In genomic region chr10:6426317-6426716, GRCh38 we compare ENCODE assay signal across 24 cellular contexts.
"Had no signal": no experiment of that assay in that cellular context is flagged by ENCODE, and none has a peak within 500 bp of the region (broad histone marks: within the 10 kb centered on the region; RNA-seq: fewer than 3 reads in every experiment).

No MANE protein-coding gene starts in this region.

- ATAC-seq: activated CD8-positive, alpha-beta memory T cell treated with anti-CD3 and anti-CD28 coated beads, Interleukin-2, amount 10 ng/mL, durations not matched to agents 7 days and 5 days; left colon; pancreas; SK-N-SH treated with all-trans-retinoic acid at 6 μM for 48 hours; stimulated activated naive B cell treated with anti-CD40 and anti-IgM and Interleukin-4, amounts not matched to agents 10 μg/mL and 1 μg/mL and 100 μg/mL, for 72 hours; T-helper 17 cell had no signal

- H3K4me3 ChIP-seq: breast epithelium, pancreas, prostate gland, SJCRH30, smooth muscle cell, uterus had no signal

- H3K27me3 Mint-ChIP-seq: activated CD8-positive, alpha-beta memory T cell treated with anti-CD3 and anti-CD28 coated beads, Interleukin-2, amount 10 ng/mL, durations not matched to agents 7 days and 5 days; stimulated activated naive B cell treated with anti-CD40 and anti-IgM and Interleukin-4, amounts not matched to agents 10 μg/mL and 1 μg/mL and 100 μg/mL, for 72 hours; T-helper 17 cell had no signal

- H3K27me3 ChIP-seq: breast epithelium, pancreas, SJCRH30, uterus had no signal

- H3K4me3 Mint-ChIP-seq: activated CD8-positive, alpha-beta memory T cell treated with anti-CD3 and anti-CD28 coated beads, Interleukin-2, amount 10 ng/mL, durations not matched to agents 7 days and 5 days; stimulated activated naive B cell treated with anti-CD40 and anti-IgM and Interleukin-4, amounts not matched to agents 10 μg/mL and 1 μg/mL and 100 μg/mL, for 72 hours; T-helper 17 cell had no signal

- H3K9me3 Mint-ChIP-seq: stimulated activated naive B cell treated with anti-CD40 and anti-IgM and Interleukin-4, amounts not matched to agents 10 μg/mL and 1 μg/mL and 100 μg/mL, for 72 hours had no signal

- H3K36me3 ChIP-seq: breast epithelium, pancreas, prostate gland, SJCRH30, uterus had no signal

- FAIRE-seq: endothelial cell of umbilical vein, kidney, pancreas had no signal

- H3K27ac Mint-ChIP-seq: activated CD8-positive, alpha-beta memory T cell treated with anti-CD3 and anti-CD28 coated beads, Interleukin-2, amount 10 ng/mL, durations not matched to agents 7 days and 5 days; stimulated activated naive B cell treated with anti-CD40 and anti-IgM and Interleukin-4, amounts not matched to agents 10 μg/mL and 1 μg/mL and 100 μg/mL, for 72 hours; T-helper 17 cell had no signal

- H3K36me3 Mint-ChIP-seq: stimulated activated naive B cell treated with anti-CD40 and anti-IgM and Interleukin-4, amounts not matched to agents 10 μg/mL and 1 μg/mL and 100 μg/mL, for 72 hours had no signal

- DNase-seq: activated CD4-positive, CD25-positive, alpha-beta regulatory T cell treated with anti-CD3 and anti-CD28 coated beads, Interleukin-2, amount 50 U/mL, for 72 hours; central memory CD4-positive, alpha-beta T cell; foreskin fibroblast; head of caudate nucleus; hippocampal formation; kidney; left colon; mammary epithelial cell; pancreas; SJCRH30; stimulated activated CD4-positive, alpha-beta T cell treated with anti-CD3 and anti-CD28 coated beads, Interleukin-1b, Interleukin-23, amount 100 ng/mL, for 48 hours; stimulated activated CD4-positive, alpha-beta T cell treated with anti-CD3 and anti-CD28 coated beads, Interleukin-4, amount 100 ng/mL, for 4 hours; stimulated activated CD8-positive, alpha-beta memory T cell treated with anti-CD3 and anti-CD28 coated beads, Interleukin-4, amount 100 ng/mL, for 48 hours; stimulated activated naive B cell treated with anti-CD40 and anti-IgM and Interleukin-4, amounts not matched to agents 10 μg/mL and 1 μg/mL and 100 μg/mL, for 72 hours; T-helper 17 cell; T1000; trophoblast cell; uterus had no signal

- H3K4me1 Mint-ChIP-seq: stimulated activated naive B cell treated with anti-CD40 and anti-IgM and Interleukin-4, amounts not matched to agents 10 μg/mL and 1 μg/mL and 100 μg/mL, for 72 hours had no signal

- H3K9me3 ChIP-seq: breast epithelium, pancreas, prostate gland, SJCRH30, uterus had no signal

- H3K27ac ChIP-seq: breast epithelium, pancreas, prostate gland, SJCRH30, uterus had no signal

- H3K4me1 ChIP-seq: breast epithelium, pancreas, prostate gland, SJCRH30, uterus had no signal
